ENCODE assay signal across 18 cellular contexts in the genomic region with DNA sequence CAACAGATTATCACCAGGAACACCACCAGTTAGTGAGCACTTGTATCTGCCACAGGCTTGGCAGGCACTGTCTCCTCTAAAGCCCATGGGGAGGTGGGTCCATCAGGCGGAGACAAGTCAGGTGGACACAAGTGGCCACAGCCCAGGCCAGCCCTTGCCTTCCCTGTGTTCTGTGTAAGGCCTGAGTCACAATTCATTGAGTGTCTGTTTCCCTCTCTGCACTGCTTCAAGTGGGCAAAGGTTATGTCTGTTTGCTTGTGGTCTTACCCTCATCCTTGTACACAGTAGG. TPM values are rescaled to one million over a fixed set of nuclear protein-coding genes. Genes with fewer than 3 reads are reported as not detected.
DNase-seq lines count a peak whose midpoint lies in the region; ATAC-seq, FAIRE-seq and TF ChIP-seq lines count a peak whose summit lies in the region.
"Had no signal": no experiment of that assay in that cellular context is flagged by ENCODE, and none has a peak within 500 bp of the region (broad histone marks: within the 10 kb centered on the region; RNA-seq: fewer than 3 reads in every experiment).

No MANE protein-coding gene starts in this region.

- H3K9me2 ChIP-seq in SK-N-SH: no peaks in the 10 kb centered on the region

- H3K27ac ChIP-seq in SK-N-SH (ENCODE audit: low read depth in 2 of 2, low read length in 1 of 2): no peak overlapping the region
- no peak overlapping the region for H3K27ac ChIP-seq in keratinocyte (ENCODE audit: control insufficient read depth, insufficient read depth, low read length)
- no peak overlapping the region for H3K27ac ChIP-seq in small intestine (ENCODE audit: low read depth in 1 of 2, low read length in 1 of 2)
- H3K27ac ChIP-seq: gastrocnemius medialis had no signal

- peak; percentile 26 for FAIRE-seq in keratinocyte (lab: Jason Lieb, UNC)
- FAIRE-seq in small intestine (lab: Jason Lieb, UNC): no peak
- FAIRE-seq: A204.1, endothelial cell of umbilical vein had no signal

- H2AFZ ChIP-seq in SK-N-SH (ENCODE audit: low read depth) (no peak overlapping the region), keratinocyte (ENCODE audit: control insufficient read depth, low read length) (no peak overlapping the region)

- no peak overlapping the region for H3K9ac ChIP-seq in SK-N-SH
- H3K9ac ChIP-seq in keratinocyte (ENCODE audit: control insufficient read depth, extremely low read depth, insufficient read depth, low read length): no peak overlapping the region

- H3K36me3 ChIP-seq in SK-N-SH (replicated peaks in 1 of 2; ENCODE audit: control insufficient read depth in 1 of 2, insufficient read depth in 2 of 2, low read length in 1 of 2) (no peaks in the 10 kb centered on the region), keratinocyte (ENCODE audit: control insufficient read depth in 2 of 2, extremely low read depth in 1 of 2, insufficient read depth in 2 of 2, low read length in 2 of 2) (peaks cover 5 to 10% of the 10 kb centered on the region in 2 experiments), small intestine (ENCODE audit: control insufficient read depth in 2 of 2, insufficient read depth in 2 of 2, low read length in 2 of 2) (no peaks in the 10 kb centered on the region)
- H3K36me3 ChIP-seq: gastrocnemius medialis had no signal

- ATAC-seq in SK-N-SH treated with all-trans-retinoic acid at 6 μM for 48 hours (no peak), GM18858 (IDR thresholded peaks at IDR 0.05; ENCODE audit: unreplicated experiment) (no peak)
- ATAC-seq: gastrocnemius medialis had no signal

- TF ChIP-seq EP300 in SK-N-SH (IDR thresholded peaks at IDR 0.05; ENCODE audit: borderline replicate concordance in 1 of 2, low read depth in 1 of 2, low read length in 1 of 2): no peak

- WGBS in SK-N-SH (ENCODE audit: low lambda C conversion rate): 80% methylated on average over 1 of the region's 1 CpG
- WGBS in small intestine, 3 donors: 14 to 67% (median 50%) methylated on average over 1 of the region's 1 CpG

- H3K9me1 ChIP-seq in keratinocyte (ENCODE audit: control insufficient read depth, extremely low read depth, insufficient read depth, low read length): no peaks in the 10 kb centered on the region

- H3K79me2 ChIP-seq in SK-N-SH (ENCODE audit: insufficient read depth): peaks cover 5% of the 10 kb centered on the region
- H3K79me2 ChIP-seq in keratinocyte (ENCODE audit: control insufficient read depth, insufficient read depth, low read length): peaks cover 8% of the 10 kb centered on the region

- no peak overlapping the region for H3K4me3 ChIP-seq in SK-N-SH (ENCODE audit: low read depth in 2 of 2, low read length in 1 of 2)
- no peak overlapping the region for H3K4me3 ChIP-seq in keratinocyte (ENCODE audit: control insufficient read depth in 2 of 3, extremely low read depth in 1 of 3, insufficient read depth in 2 of 3, low read depth in 1 of 3, low read length in 3 of 3)
- H3K4me3 ChIP-seq in small intestine (ENCODE audit: low read depth in 1 of 2, low read length in 2 of 2): no peak overlapping the region
- H3K4me3 ChIP-seq: gastrocnemius medialis had no signal

- peaks cover 2% of the 10 kb centered on the region for H3F3A ChIP-seq in SK-N-SH (replicated peaks; ENCODE audit: insufficient read depth)

- H3K4me2 ChIP-seq in SK-N-SH (no peak overlapping the region), keratinocyte (ENCODE audit: control insufficient read depth, extremely low read depth, insufficient read depth, low read depth, low read length) (no peak overlapping the region)

- H3K9me3 ChIP-seq in SK-N-SH (no peaks in the 10 kb centered on the region), keratinocyte (ENCODE audit: control insufficient read depth, low read depth, low read length) (no peaks in the 10 kb centered on the region), small intestine (ENCODE audit: control insufficient read depth, low read depth) (no peaks in the 10 kb centered on the region)
- H3K9me3 ChIP-seq: gastrocnemius medialis had no signal

- DNase-seq in SK-N-SH (peak; percentile 21), LHCN-M2 (ENCODE audit: low read depth) (peak; percentile 14), keratinocyte (ENCODE audit: low read depth, low spot score) (no peak), small intestine (peak; percentile 48), SK-N-DZ (ENCODE audit: low spot score) (no peak), SW 1271 (lab: John Stamatoyannopoulos, UW) (no peak)
- DNase-seq: activated CD4-positive, alpha-beta T cell treated with anti-CD3 and anti-CD28 coated beads, Interleukin-2, amount 10 ng/mL, durations not matched to agents 24 days and 14 days; activated T-cell treated with anti-CD3 and anti-CD28 coated beads, Interleukin-2, amount 50 U/mL, for 24 hours; cerebellar nuclear complex; COR-L47; gastrocnemius medialis; mammary epithelial cell; NCI-H774; T1000 had no signal

- dilution Hi-C loops in keratinocyte (cut with MboI; ENCODE audit: extremely low pct_ligation_motif_present, low sequenced_read_pairs): no loop called here

- H3K4me1 ChIP-seq in SK-N-SH (ENCODE audit: control insufficient read depth in 1 of 2, insufficient read depth in 2 of 2, low read depth in 1 of 2, low read length in 1 of 2) (peaks cover 0 to 17% of the 10 kb centered on the region in 2 experiments; a peak in 1 of 4 replicates), keratinocyte (ENCODE audit: control insufficient read depth, extremely low read depth, insufficient read depth, low read length) (peaks cover 41% of the 10 kb centered on the region), small intestine (ENCODE audit: control insufficient read depth in 2 of 2, insufficient read depth in 1 of 2, low read depth in 1 of 2, low read length in 1 of 2) (peaks cover 2 to 4% of the 10 kb centered on the region in 2 donors)

- TF ChIP-seq CTCF in SK-N-SH (IDR thresholded peaks at IDR 0.05) (no peak), keratinocyte (optimal IDR thresholded peaks at IDR 0.05 in 1 of 3, IDR thresholded peaks at IDR 0.05 in 1 of 3, conservative IDR thresholded peaks at IDR 0.05 in 1 of 3; ENCODE audit: extremely low read depth in 1 of 3, insufficient read depth in 2 of 3, low read length in 3 of 3) (no peak)

- TF ChIP-seq RAD21 in SK-N-SH (IDR thresholded peaks at IDR 0.05; ENCODE audit: low read length): no peak

- H3K27me3 ChIP-seq in SK-N-SH (ENCODE audit: insufficient read depth) (no peaks in the 10 kb centered on the region), keratinocyte (ENCODE audit: control insufficient read depth, extremely low read depth, insufficient read depth, low read length) (peaks cover 51% of the 10 kb centered on the region), small intestine (ENCODE audit: control insufficient read depth in 2 of 2, insufficient read depth in 2 of 2, low read length in 2 of 2) (peaks cover 8 to 42% of the 10 kb centered on the region in 2 donors)

- no peaks in the 10 kb centered on the region for H4K20me1 ChIP-seq in SK-N-SH (ENCODE audit: insufficient read depth)
- H4K20me1 ChIP-seq in keratinocyte (ENCODE audit: control insufficient read depth, extremely low read depth, insufficient read depth, low read length): peaks cover 24% of the 10 kb centered on the region

- CTCF ChIA-PET in SK-N-SH (lab: Yijun Ruan, JAX): interaction anchor here (0.6 to 11.7 kb wide), 2 partner anchors 173 to 563 kb away, joined by 4 to 297 read pairs; no protein-coding TSS in a partner anchor

- POLR2A ChIA-PET in SK-N-SH (lab: Yijun Ruan, JAX): no interaction called here

RNA-seq across cellular contexts. Expression of gene FGF8, which starts 1.9 kb away (rescaled TPM):
- polyA plus RNA-seq in SK-N-SH (2012; rRNA removed) (0.34 TPM in 1 of 2 replicates, not detected in the other), keratinocyte (not detected in 3 replicates), small intestine (under 1 TPM in 1 of 3 donors, not detected in 2; 0.12 TPM)
- 0.06 TPM in 1 of 2 replicates, not detected in the other for polyA plus RNA-seq in SK-N-SH (2012; cell fraction: cytosol; rRNA removed)
- 1.1 and 1.8 TPM in 2 replicates for polyA plus RNA-seq in SK-N-SH (2012; cell fraction: nucleus; rRNA removed)
- total RNA-seq in LHCN-M2 (2014; rRNA removed): not detected in 2 replicates
- not detected for polyA plus RNA-seq in LHCN-M2 (2012)
- 0.46 TPM for polyA plus RNA-seq in keratinocyte (2011; ENCODE audit: low read depth)
- not detected in 2 replicates for polyA plus RNA-seq in keratinocyte (2011; cell fraction: cytosol; rRNA removed)
- polyA plus RNA-seq in keratinocyte (2011; cell fraction: nucleus; rRNA removed): 0.55 TPM in 1 of 2 replicates, not detected in the other
- 0.44 TPM in 1 of 2 replicates, not detected in the other for polyA plus RNA-seq in keratinocyte (2012; ENCODE audit: low replicate concordance)
- polyA minus RNA-seq in keratinocyte: not detected in 3 replicates
- polyA minus RNA-seq in keratinocyte (2011; cell fraction: cytosol; rRNA and poly(A)+ RNA removed): not detected
- not detected in 2 replicates for polyA minus RNA-seq in keratinocyte (2011; cell fraction: nucleus; rRNA and poly(A)+ RNA removed)
- polyA plus RNA-seq in SK-N-DZ (2014; cell fraction: cytosol; rRNA removed): 0.36 TPM in 2 replicates
- 3.3 TPM in 1 of 2 replicates, not detected in the other for polyA plus RNA-seq in SK-N-DZ (2014; cell fraction: nucleus; rRNA removed)
- total RNA-seq: gastrocnemius medialis, mammary epithelial cell had no signal
- polyA plus RNA-seq: endothelial cell of umbilical vein, mammary epithelial cell had no signal

RNA-seq across cellular contexts. Expression of gene NPM3, which starts 5.4 kb away (rescaled TPM):
- polyA plus RNA-seq in SK-N-SH (2012; rRNA removed): 89.3 and 105 TPM in 2 replicates
- 71.2 and 96.6 TPM in 2 replicates for polyA plus RNA-seq in SK-N-SH (2012; cell fraction: cytosol; rRNA removed)
- polyA plus RNA-seq in SK-N-SH (2012; cell fraction: nucleus; rRNA removed): 43.9 and 55.4 TPM in 2 replicates
- total RNA-seq in LHCN-M2 (2014; rRNA removed): 117 and 123 TPM in 2 replicates
- polyA plus RNA-seq in LHCN-M2 (2012): 64.3 TPM
- polyA plus RNA-seq in keratinocyte: 71.6 to 87.7 TPM (median 77.2 TPM) in 3 replicates
- 36.5 TPM for polyA plus RNA-seq in keratinocyte (2011; ENCODE audit: low read depth)
- 55.9 and 96.8 TPM in 2 replicates for polyA plus RNA-seq in keratinocyte (2011; cell fraction: cytosol; rRNA removed)
- 35.1 and 50.2 TPM in 2 replicates for polyA plus RNA-seq in keratinocyte (2011; cell fraction: nucleus; rRNA removed)
- 61.6 and 114 TPM in 2 replicates for polyA plus RNA-seq in keratinocyte (2012; ENCODE audit: low replicate concordance)
- polyA minus RNA-seq in keratinocyte: 53.6 to 89.6 TPM (median 55.0 TPM) in 3 replicates
- 35.5 TPM for polyA minus RNA-seq in keratinocyte (2011; cell fraction: cytosol; rRNA and poly(A)+ RNA removed)
- 7.4 and 10.2 TPM in 2 replicates for polyA minus RNA-seq in keratinocyte (2011; cell fraction: nucleus; rRNA and poly(A)+ RNA removed)
- 10 to 100 TPM in 2 of 3 donors, 1 to 10 TPM in 1; 2.5 to 49.8 (median 14.9) TPM for polyA plus RNA-seq in small intestine
- 166 and 203 TPM in 2 replicates for polyA plus RNA-seq in SK-N-DZ (2014; cell fraction: cytosol; rRNA removed)
- polyA plus RNA-seq in SK-N-DZ (2014; cell fraction: nucleus; rRNA removed): 82.0 and 159 TPM in 2 replicates

RNA-seq across cellular contexts. Expression of gene OGA, which starts 40.4 kb away (rescaled TPM):
- 24.8 and 36.6 TPM in 2 replicates for polyA plus RNA-seq in SK-N-SH (2012; rRNA removed)
- polyA plus RNA-seq in SK-N-SH (2012; cell fraction: cytosol; rRNA removed): 23.2 and 28.1 TPM in 2 replicates
- polyA plus RNA-seq in SK-N-SH (2012; cell fraction: nucleus; rRNA removed): 70.8 and 133 TPM in 2 replicates
- 50.3 and 55.3 TPM in 2 replicates for total RNA-seq in LHCN-M2 (2014; rRNA removed)
- 31.8 TPM for polyA plus RNA-seq in LHCN-M2 (2012)
- polyA plus RNA-seq in keratinocyte: 47.0 to 104 TPM (median 67.2 TPM) in 3 replicates
- polyA plus RNA-seq in keratinocyte (2011; ENCODE audit: low read depth): 140 TPM
- polyA plus RNA-seq in keratinocyte (2011; cell fraction: cytosol; rRNA removed): 24.2 and 48.7 TPM in 2 replicates
- 172 and 208 TPM in 2 replicates for polyA plus RNA-seq in keratinocyte (2011; cell fraction: nucleus; rRNA removed)
- 60.5 and 103 TPM in 2 replicates for polyA plus RNA-seq in keratinocyte (2012; ENCODE audit: low replicate concordance)
- polyA minus RNA-seq in keratinocyte: 41.9 to 134 TPM (median 45.3 TPM) in 3 replicates
- 31.8 TPM for polyA minus RNA-seq in keratinocyte (2011; cell fraction: cytosol; rRNA and poly(A)+ RNA removed)
- polyA minus RNA-seq in keratinocyte (2011; cell fraction: nucleus; rRNA and poly(A)+ RNA removed): 83.5 and 158 TPM in 2 replicates
- 10 to 100 TPM; 26.5 to 34.0 (median 28.5) TPM for polyA plus RNA-seq in small intestine
- polyA plus RNA-seq in SK-N-DZ (2014; cell fraction: cytosol; rRNA removed): 47.3 and 51.7 TPM in 2 replicates
- polyA plus RNA-seq in SK-N-DZ (2014; cell fraction: nucleus; rRNA removed): 142 and 189 TPM in 2 replicates

Comparison
In these comparisons a context has a peak if more than half of its experiments do, and no peak if none do; other contexts are left out.
1. DNase-seq: peak in SK-N-SH (single experiment), LHCN-M2 (single experiment) and small intestine (single experiment); none in keratinocyte (single experiment), SK-N-DZ (single experiment) and SW 1271 (0 of 2).